11 cellular contexts compared by ENCODE assay signal in the genomic region with DNA sequence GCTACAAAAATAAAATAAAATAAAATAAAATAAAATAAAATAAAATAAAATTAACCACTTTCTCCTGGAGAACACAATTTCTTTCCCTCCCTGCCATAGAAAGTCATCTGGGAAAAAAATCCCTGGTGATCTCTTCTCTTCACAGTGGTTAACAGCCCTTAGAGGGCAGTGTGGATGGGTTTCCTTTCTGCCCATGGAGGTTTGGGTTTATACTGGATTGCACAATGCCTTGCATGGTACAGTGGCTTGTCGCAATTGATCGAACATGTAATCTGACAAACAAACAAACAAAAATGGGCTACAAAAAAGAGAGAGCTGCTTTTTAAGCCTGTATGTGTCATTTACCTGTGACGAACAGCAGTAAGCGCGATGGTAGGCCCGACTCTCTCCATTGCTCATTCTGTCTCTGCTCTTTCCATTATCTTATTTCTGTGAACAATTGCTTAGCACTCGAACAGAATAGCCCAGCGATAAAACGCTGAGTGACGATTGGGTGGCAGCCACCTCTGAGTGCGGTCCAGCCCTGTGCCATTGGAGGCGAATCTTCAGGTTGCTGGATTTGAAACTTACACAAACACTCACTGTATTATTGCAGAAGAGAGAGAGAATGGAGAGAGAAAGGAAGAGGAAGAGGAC.
DNase-seq lines count a peak whose midpoint lies in the region; ATAC-seq and TF ChIP-seq lines count a peak whose summit lies in the region.
"Had no signal": no experiment of that assay in that cellular context is flagged by ENCODE, and none has a peak within 500 bp of the region (broad histone marks: within the 10 kb centered on the region; RNA-seq: fewer than 3 reads in every experiment).

No MANE protein-coding gene starts in this region.

- ATAC-seq in IMR-90 (ENCODE audit: low read depth) (no peak), HG03460 (IDR thresholded peaks at IDR 0.05; ENCODE audit: unreplicated experiment) (no peak)
- ATAC-seq: naive thymus-derived CD8-positive, alpha-beta T cell had no signal

- no peak for TF ChIP-seq RAD21 in IMR-90 (IDR thresholded peaks at IDR 0.05; ENCODE audit: low read length)

- H3K14ac ChIP-seq in IMR-90 (replicated peaks; ENCODE audit: low read depth, low read length) = no peak overlapping the region
- no peak overlapping the region for H3K14ac ChIP-seq in mesenchymal stem cell (ENCODE audit: low read length in 2 of 2)

- H3K4me2 ChIP-seq in IMR-90 (ENCODE audit: low read depth, low read length) (no peak overlapping the region), mesenchymal stem cell (ENCODE audit: low read length, poor library complexity, severe bottlenecking) (no peak overlapping the region)

- H3K79me1 ChIP-seq in IMR-90 (ENCODE audit: low read depth in 1 of 2, low read length in 2 of 2) (no peaks in the 10 kb centered on the region), mesenchymal stem cell (replicated peaks; ENCODE audit: low read length, poor library complexity, severe bottlenecking) (no peaks in the 10 kb centered on the region)

- H3K4me1 ChIP-seq in IMR-90 (ENCODE audit: control insufficient read depth, insufficient read depth, low read length) = peaks cover 3% of the 10 kb centered on the region
- H3K4me1 ChIP-seq in mesenchymal stem cell (ENCODE audit: control insufficient read depth, insufficient read depth, low read depth, low read length) = peaks cover 2% of the 10 kb centered on the region
- H3K4me1 ChIP-seq: Peyer's patch had no signal

- no peak overlapping the region for H3K18ac ChIP-seq in IMR-90 (ENCODE audit: low read depth, low read length)
- no peak overlapping the region for H3K18ac ChIP-seq in mesenchymal stem cell (ENCODE audit: low read depth in 1 of 2, low read length in 2 of 2)

- CTCF ChIA-PET in IMR-90 (lab: Yijun Ruan, JAX) = interaction anchor here (0.6 kb wide), 1 partner anchor 327 kb away, joined by 4 read pairs; no protein-coding TSS in a partner anchor

- no CpG with 5 or more reads among the region's 12 CpGs for WGBS in IMR-90 (ENCODE audit: extremely low coverage in 2 of 2, insufficient read length in 1 of 2), 2 experiments
- WGBS in mesenchymal stem cell = 93% methylated on average over 12 of the region's 12 CpGs

- H2AFZ ChIP-seq in IMR-90 (replicated peaks; ENCODE audit: low read length, poor library complexity) (no peak overlapping the region), mesenchymal stem cell (ENCODE audit: low read depth, low read length) (no peak overlapping the region)

- H2BK15ac ChIP-seq in IMR-90 (ENCODE audit: low read depth, low read length) (no peak overlapping the region), mesenchymal stem cell (ENCODE audit: low read depth, poor library complexity, severe bottlenecking) (no peak overlapping the region)

- H3K36me3 ChIP-seq in IMR-90 (ENCODE audit: control insufficient read depth, insufficient read depth, low read length) = no peaks in the 10 kb centered on the region
- H3K36me3 ChIP-seq in brain microvascular endothelial cell (replicated peaks) = no peaks in the 10 kb centered on the region
- H3K36me3 ChIP-seq in mesenchymal stem cell (ENCODE audit: control insufficient read depth in 1 of 2, insufficient read depth in 2 of 2, low read depth in 1 of 2, low read length in 2 of 2) = no peaks in the 10 kb centered on the region
- H3K36me3 ChIP-seq: Peyer's patch had no signal

- no peak overlapping the region for H3K9ac ChIP-seq in IMR-90 (ENCODE audit: low read depth, low read length)
- H3K9ac ChIP-seq in mesenchymal stem cell (ENCODE audit: low read length) = no peak overlapping the region

- BruUV-seq in IMR-90 (replicated peaks; lab: Mats Ljungman, UMichigan) = no TSS peak

- H3K56ac ChIP-seq in IMR-90 (ENCODE audit: extremely low read depth, insufficient read depth, low read length) = no peak overlapping the region

- no peak overlapping the region for H3K23ac ChIP-seq in IMR-90 (ENCODE audit: low read depth, low read length)
- H3K23ac ChIP-seq in mesenchymal stem cell (ENCODE audit: low read length in 2 of 2) = no peak overlapping the region

- no peak overlapping the region for H2BK20ac ChIP-seq in IMR-90 (ENCODE audit: low read depth, low read length)

- no peak overlapping the region for H2BK120ac ChIP-seq in IMR-90 (ENCODE audit: low read depth, low read length)
- no peak overlapping the region for H2BK120ac ChIP-seq in mesenchymal stem cell (ENCODE audit: low read depth, low read length)

- POLR2A ChIA-PET in IMR-90 (lab: Charles Lee; ENCODE audit: unreplicated experiment) = no interaction called here

- H2BK12ac ChIP-seq in mesenchymal stem cell (ENCODE audit: low read length in 2 of 2) = no peak overlapping the region

- H3K27me3 ChIP-seq in IMR-90 (ENCODE audit: control insufficient read depth, insufficient read depth, low read length) (no peaks in the 10 kb centered on the region; the same call in 1 of the 2 replicates), brain microvascular endothelial cell (replicated peaks) (no peaks in the 10 kb centered on the region), mesenchymal stem cell (ENCODE audit: control insufficient read depth in 1 of 2, insufficient read depth in 1 of 2, low read length in 2 of 2) (peaks cover 0 to 5% of the 10 kb centered on the region in 2 experiments)
- H3K27me3 ChIP-seq: Peyer's patch had no signal

- no peak overlapping the region for H3K4ac ChIP-seq in IMR-90 (ENCODE audit: low read depth, low read length)
- no peak overlapping the region for H3K4ac ChIP-seq in mesenchymal stem cell (ENCODE audit: low read depth in 1 of 2, low read length in 2 of 2)

- no peaks in the 10 kb centered on the region for H3K9me1 ChIP-seq in IMR-90 (ENCODE audit: insufficient read depth, low read length)

- DNase-seq in Caki2 (ENCODE audit: low read depth) (peak; percentile 18), IMR-90 (no peak), brain microvascular endothelial cell (no peak), mesenchymal stem cell (peak; percentile 4), KG1 (lab: John Stamatoyannopoulos, UW) (no peak), posterior vena cava (ENCODE audit: low spot score) (no peak)
- DNase-seq: DND-41; naive thymus-derived CD8-positive, alpha-beta T cell; NCI-H1092 treated with DMSO at 0.1 percent for 48 hours; Peyer's patch had no signal

- H4K20me1 ChIP-seq in IMR-90 (ENCODE audit: insufficient read depth, low read length) = no peaks in the 10 kb centered on the region

- intact Hi-C loops in IMR-90 (cut with micrococcal nuclease) (no loop called here), posterior vena cava (cut with DNase I) (no loop called here)

- H3K4me3 ChIP-seq in IMR-90 (ENCODE audit: insufficient read depth, low read depth, low read length) (no peak overlapping the region), brain microvascular endothelial cell (ENCODE audit: low read depth, low read length) (no peak overlapping the region), mesenchymal stem cell (ENCODE audit: insufficient read depth in 1 of 2, low read depth in 1 of 2, low read length in 2 of 2) (no peak overlapping the region)
- H3K4me3 ChIP-seq: Peyer's patch had no signal

- H3K9me3 ChIP-seq in IMR-90 (ENCODE audit: control insufficient read depth, insufficient read depth, low read length) (no peaks in the 10 kb centered on the region), mesenchymal stem cell (ENCODE audit: control insufficient read depth, low read length) (peaks cover 9% of the 10 kb centered on the region)
- H3K9me3 ChIP-seq: Peyer's patch had no signal

- H2AK9ac ChIP-seq in IMR-90 (replicated peaks; ENCODE audit: low read depth, low read length, poor library complexity) = no peak overlapping the region

- H4K5ac ChIP-seq in IMR-90 (ENCODE audit: low read depth, low read length) = no peak overlapping the region

- dilution Hi-C loops in IMR-90 (cut with HindIII; ENCODE audit: low sequenced_read_pairs, unreplicated experiment) = no loop called here

- in situ Hi-C loops in Caki2 (cut with HindIII; ENCODE audit: low pct_unique_long_range_greater_than_20kb, low sequenced_read_pairs) (no loop called here), IMR-90 (cut with MboI; ENCODE audit: low sequenced_read_pairs) (no loop called here), brain microvascular endothelial cell (cut with HindIII; ENCODE audit: low pct_ligation_motif_present, low sequenced_read_pairs) (no loop called here)

- TF ChIP-seq POLR2A in IMR-90 (IDR thresholded peaks at IDR 0.05; ENCODE audit: low read depth, low read length) = no peak

- H2AK5ac ChIP-seq in IMR-90 (ENCODE audit: low read depth, low read length) (no peak overlapping the region), mesenchymal stem cell (ENCODE audit: low read length, severe bottlenecking) (no peak overlapping the region)

- TF ChIP-seq CTCF in IMR-90 (conservative IDR thresholded peaks at IDR 0.05; ENCODE audit: low read depth, low read length) (no peak), brain microvascular endothelial cell (IDR thresholded peaks at IDR 0.05; ENCODE audit: low read depth, low read length, missing control alignments) (peak; percentile 33)

- H3K27ac ChIP-seq in IMR-90 (ENCODE audit: insufficient read depth, low read length) (no peak overlapping the region), brain microvascular endothelial cell (no peak overlapping the region), mesenchymal stem cell (ENCODE audit: low read length, poor library complexity, severe bottlenecking) (no peak overlapping the region)
- H3K27ac ChIP-seq: Peyer's patch had no signal

- H2BK5ac ChIP-seq in IMR-90 (ENCODE audit: low read depth, low read length, poor library complexity, severe bottlenecking) = peak overlapping the region; percentile 47
- H2BK5ac ChIP-seq in mesenchymal stem cell (ENCODE audit: low read depth, low read length, poor library complexity, severe bottlenecking) = no peak overlapping the region

- no peak overlapping the region for H4K91ac ChIP-seq in IMR-90 (ENCODE audit: insufficient read depth, low read depth, low read length)
- H4K91ac ChIP-seq in mesenchymal stem cell (ENCODE audit: low read length) = no peak overlapping the region

- H4K8ac ChIP-seq in IMR-90 (ENCODE audit: low read depth in 2 of 2, low read length in 2 of 2) (no peak overlapping the region), mesenchymal stem cell (ENCODE audit: low read length) (no peak overlapping the region)

TF ChIP-seq in IMR-90, 13 proteins besides CTCF, POLR2A, EP300 and RAD21 (continues in another document):
- TF ChIP-seq CEBPB (IDR thresholded peaks at IDR 0.05; ENCODE audit: low read depth, low read length) (peak; percentile 70), CHD1 (IDR thresholded peaks at IDR 0.05; ENCODE audit: low read depth, low read length) (no peak), ELK1 (IDR thresholded peaks at IDR 0.05; ENCODE audit: borderline replicate concordance, low read depth, low read length) (no peak), FOS (IDR thresholded peaks at IDR 0.05; ENCODE audit: low read depth, low read length) (no peak)

Comparison
In these comparisons a context has a peak if more than half of its experiments do, and no peak if none do; other contexts are left out.
1. DNase-seq: peak in Caki2 (single experiment) and mesenchymal stem cell (single experiment); none in IMR-90 (single experiment), brain microvascular endothelial cell (single experiment), KG1 (single experiment) and posterior vena cava (single experiment).